Comparison of ENCODE assay signal across 16 cellular contexts in genomic region chr14:57834001-57834598, GRCh38. TPM values are rescaled to one million over a fixed set of nuclear protein-coding genes. Genes with fewer than 3 reads are reported as not detected.
"Had no signal": no experiment of that assay in that cellular context is flagged by ENCODE, and none has a peak within 500 bp of the region (broad histone marks: within the 10 kb centered on the region; RNA-seq: fewer than 3 reads in every experiment).

No MANE protein-coding gene starts in this region.

- H3K36me3 Mint-ChIP-seq: activated CD8-positive, alpha-beta memory T cell treated with anti-CD3 and anti-CD28 coated beads, Interleukin-2, amount 10 ng/mL, durations not matched to agents 7 days and 5 days; activated naive CD4-positive, alpha-beta T cell treated with anti-CD3 and anti-CD28 coated beads, Interleukin-2, amount 50 U/mL, for 24 hours; natural killer cell treated with Interleukin-12 subunit alpha and Interleukin-12 subunit beta and Interleukin-15 and Interleukin-18, amount 100 ng/mL, for 72 hours; T-cell; type B pancreatic cell had no signal

- H3K27ac ChIP-seq: adrenal gland, esophagus squamous epithelium, right atrium auricular region had no signal

- H3K4me3 ChIP-seq: adrenal gland, esophagus squamous epithelium, right atrium auricular region had no signal

- H3K4me3 Mint-ChIP-seq: activated CD8-positive, alpha-beta memory T cell treated with anti-CD3 and anti-CD28 coated beads, Interleukin-2, amount 10 ng/mL, durations not matched to agents 7 days and 5 days; activated naive CD4-positive, alpha-beta T cell treated with anti-CD3 and anti-CD28 coated beads, Interleukin-2, amount 50 U/mL, for 24 hours; natural killer cell treated with Interleukin-12 subunit alpha and Interleukin-12 subunit beta and Interleukin-15 and Interleukin-18, amount 100 ng/mL, for 72 hours; T-cell; type B pancreatic cell had no signal

- DNase-seq: activated CD4-positive, alpha-beta T cell treated with anti-CD3 and anti-CD28 coated beads for 1 hour; activated CD4-positive, alpha-beta T cell treated with anti-CD3 and anti-CD28 coated beads, Interleukin-2, amount 50 U/mL, for 48 hours; activated CD8-positive, alpha-beta memory T cell treated with anti-CD3 and anti-CD28 coated beads, Interleukin-2, amount 10 ng/mL, durations not matched to agents 7 days and 5 days; activated T-cell treated with anti-CD3 and anti-CD28 coated beads, Interleukin-2, amount 50 U/mL, for 1 hour; esophagus squamous epithelium; small intestine; stimulated activated CD4-positive, alpha-beta T cell treated with anti-CD3 and anti-CD28 coated beads, Interleukin-4, amount 100 ng/mL, for 24 hours; stimulated activated naive CD4-positive, alpha-beta T cell treated with Interleukin-2 at 50 U/mL for 16 hours; T-cell had no signal

- H3K27ac Mint-ChIP-seq: activated CD8-positive, alpha-beta memory T cell treated with anti-CD3 and anti-CD28 coated beads, Interleukin-2, amount 10 ng/mL, durations not matched to agents 7 days and 5 days; activated naive CD4-positive, alpha-beta T cell treated with anti-CD3 and anti-CD28 coated beads, Interleukin-2, amount 50 U/mL, for 24 hours; activated T-helper 2 cell treated with anti-CD3 and anti-CD28 coated beads, Interferon-gamma antibody, Interleukin-2, Interleukin-4, amounts not matched to agents 10 μg/mL and 5 μg/mL and 100 μg/mL, durations not matched to agents 14 hours and 24 hours and 36 hours; natural killer cell treated with Interleukin-12 subunit alpha and Interleukin-12 subunit beta and Interleukin-15 and Interleukin-18, amount 100 ng/mL, for 72 hours; T-cell; type B pancreatic cell had no signal

- H3K27me3 Mint-ChIP-seq: activated CD8-positive, alpha-beta memory T cell treated with anti-CD3 and anti-CD28 coated beads, Interleukin-2, amount 10 ng/mL, durations not matched to agents 7 days and 5 days; natural killer cell treated with Interleukin-12 subunit alpha and Interleukin-12 subunit beta and Interleukin-15 and Interleukin-18, amount 100 ng/mL, for 72 hours had no signal

- H3K9me3 Mint-ChIP-seq: activated naive CD4-positive, alpha-beta T cell treated with anti-CD3 and anti-CD28 coated beads, Interleukin-2, amount 50 U/mL, for 24 hours; activated T-helper 2 cell treated with anti-CD3 and anti-CD28 coated beads, Interferon-gamma antibody, Interleukin-2, Interleukin-4, amounts not matched to agents 10 μg/mL and 5 μg/mL and 100 μg/mL, durations not matched to agents 14 hours and 24 hours and 36 hours; type B pancreatic cell had no signal

- H3K4me1 Mint-ChIP-seq: activated CD8-positive, alpha-beta memory T cell treated with anti-CD3 and anti-CD28 coated beads, Interleukin-2, amount 10 ng/mL, durations not matched to agents 7 days and 5 days; activated naive CD4-positive, alpha-beta T cell treated with anti-CD3 and anti-CD28 coated beads, Interleukin-2, amount 50 U/mL, for 24 hours; T-cell had no signal

RNA-seq across cellular contexts. Expression of gene SLC35F4, which starts 31.8 kb away (rescaled TPM):
- total RNA-seq: activated CD8-positive, alpha-beta memory T cell treated with anti-CD3 and anti-CD28 coated beads, Interleukin-2, amount 10 ng/mL, durations not matched to agents 7 days and 5 days; activated T-helper 2 cell treated with anti-CD3 and anti-CD28 coated beads, Interferon-gamma antibody, Interleukin-2, Interleukin-4, amounts not matched to agents 10 μg/mL and 5 μg/mL and 100 μg/mL, durations not matched to agents 14 hours and 24 hours and 36 hours; adrenal gland; esophagus squamous epithelium; liver; natural killer cell treated with Interleukin-12 subunit alpha and Interleukin-12 subunit beta and Interleukin-15 and Interleukin-18, amount 100 ng/mL, for 72 hours; right atrium auricular region; T-cell had no signal
